ENCODE assay signal across 40 cellular contexts in the genomic region with DNA sequence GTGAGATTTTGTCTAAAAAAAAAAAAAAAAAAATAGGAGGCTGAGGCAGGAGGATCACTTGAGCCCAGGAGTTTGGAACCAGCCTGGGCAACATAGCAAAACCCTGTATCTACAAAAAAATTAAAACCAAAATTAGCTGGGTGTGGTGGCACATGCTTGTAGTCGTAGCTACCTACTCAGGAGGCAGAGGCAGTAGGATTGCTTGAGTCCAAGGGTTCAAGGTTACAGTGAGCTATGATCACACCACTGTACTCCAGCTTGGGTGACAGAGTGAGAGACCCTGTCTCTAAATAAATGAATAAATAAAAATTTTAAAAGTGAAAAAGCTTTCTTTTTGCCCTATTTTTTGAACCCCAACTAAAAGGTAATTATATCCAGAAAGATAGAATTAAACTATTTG.
"Had no signal": no experiment of that assay in that cellular context is flagged by ENCODE, and none has a peak within 500 bp of the region (broad histone marks: within the 10 kb centered on the region; RNA-seq: fewer than 3 reads in every experiment).

No MANE protein-coding gene starts in this region.

- H3K4me3 ChIP-seq: ascending aorta, cardiac muscle cell had no signal

- H3K4me3 Mint-ChIP-seq: activated CD4-positive, alpha-beta memory T cell treated with anti-CD3 and anti-CD28 coated beads, Interleukin-2, amount 10 ng/mL, durations not matched to agents 7 days and 5 days; activated CD4-positive, alpha-beta T cell treated with anti-CD3 and anti-CD28 coated beads for 36 hours; activated CD4-positive, alpha-beta T cell treated with anti-CD3 and anti-CD28 coated beads, Interleukin-2, amount 10 ng/mL, durations not matched to agents 7 days and 5 days; activated CD8-positive, alpha-beta memory T cell treated with anti-CD3 and anti-CD28 coated beads, Interleukin-2, amount 10 ng/mL, durations not matched to agents 7 days and 5 days; activated CD8-positive, alpha-beta T cell treated with anti-CD3 and anti-CD28 coated beads, Interleukin-2, amount 10 ng/mL, durations not matched to agents 7 days and 5 days; activated naive CD4-positive, alpha-beta T cell treated with anti-CD3 and anti-CD28 coated beads, Interleukin-2, amount 10 ng/mL, durations not matched to agents 7 days and 5 days; activated naive CD4-positive, alpha-beta T cell treated with anti-CD3 and anti-CD28 coated beads, Interleukin-2, amount 50 U/mL, for 24 hours; activated naive CD8-positive, alpha-beta T cell; activated naive CD8-positive, alpha-beta T cell treated with anti-CD3 and anti-CD28 coated beads, Interleukin-2, amount 10 ng/mL, durations not matched to agents 7 days and 5 days; activated naive CD8-positive, alpha-beta T cell treated with anti-CD3 and anti-CD28 coated beads, Interleukin-2, amount 50 U/mL, for 24 hours; activated T-cell treated with anti-CD3 and anti-CD28 coated beads, Interleukin-2, amount 50 U/mL, for 24 hours; brain; central memory CD8-positive, alpha-beta T cell; T-helper 1 cell treated with Interleukin-12 subunit alpha and Interleukin-12 subunit beta and Interleukin-4 antibody, amounts not matched to agents 30 μg/mL and 1 μg/mL, for 36 hours; T-helper 2 cell treated with Interferon-gamma antibody and Interleukin-4, amounts not matched to agents 5 μg/mL and 100 μg/mL, for 36 hours; WTC11 had no signal

- H3K27ac Mint-ChIP-seq: activated CD4-positive, alpha-beta memory T cell treated with anti-CD3 and anti-CD28 coated beads, Interleukin-2, amount 10 ng/mL, durations not matched to agents 7 days and 5 days; activated CD4-positive, alpha-beta T cell treated with anti-CD3 and anti-CD28 coated beads for 36 hours; activated CD4-positive, alpha-beta T cell treated with anti-CD3 and anti-CD28 coated beads, Interleukin-2, amount 10 ng/mL, durations not matched to agents 7 days and 5 days; activated CD8-positive, alpha-beta memory T cell treated with anti-CD3 and anti-CD28 coated beads, Interleukin-2, amount 10 ng/mL, durations not matched to agents 7 days and 5 days; activated CD8-positive, alpha-beta T cell treated with anti-CD3 and anti-CD28 coated beads, Interleukin-2, amount 10 ng/mL, durations not matched to agents 7 days and 5 days; activated naive CD4-positive, alpha-beta T cell treated with anti-CD3 and anti-CD28 coated beads, Interleukin-2, amount 10 ng/mL, durations not matched to agents 7 days and 5 days; activated naive CD4-positive, alpha-beta T cell treated with anti-CD3 and anti-CD28 coated beads, Interleukin-2, amount 50 U/mL, for 24 hours; activated naive CD8-positive, alpha-beta T cell; activated naive CD8-positive, alpha-beta T cell treated with anti-CD3 and anti-CD28 coated beads, Interleukin-2, amount 10 ng/mL, durations not matched to agents 7 days and 5 days; activated naive CD8-positive, alpha-beta T cell treated with anti-CD3 and anti-CD28 coated beads, Interleukin-2, amount 50 U/mL, for 24 hours; activated T-cell treated with anti-CD3 and anti-CD28 coated beads, Interleukin-2, amount 50 U/mL, for 24 hours; activated T-helper 2 cell treated with anti-CD3 and anti-CD28 coated beads, Interferon-gamma antibody, Interleukin-2, Interleukin-4, amounts not matched to agents 10 μg/mL and 5 μg/mL and 100 μg/mL, durations not matched to agents 14 hours and 24 hours and 36 hours; brain; T-helper 1 cell treated with Interleukin-12 subunit alpha and Interleukin-12 subunit beta and Interleukin-4 antibody, amounts not matched to agents 30 μg/mL and 1 μg/mL, for 36 hours; T-helper 2 cell treated with Interferon-gamma antibody and Interleukin-4, amounts not matched to agents 5 μg/mL and 100 μg/mL, for 36 hours; WTC11 had no signal

- H3K9me3 Mint-ChIP-seq: activated CD4-positive, alpha-beta memory T cell treated with anti-CD3 and anti-CD28 coated beads, Interleukin-2, amount 10 ng/mL, durations not matched to agents 7 days and 5 days; activated CD4-positive, alpha-beta T cell treated with anti-CD3 and anti-CD28 coated beads, Interleukin-2, amount 10 ng/mL, durations not matched to agents 7 days and 5 days; activated naive CD4-positive, alpha-beta T cell treated with anti-CD3 and anti-CD28 coated beads, Interleukin-2, amount 10 ng/mL, durations not matched to agents 7 days and 5 days; activated naive CD4-positive, alpha-beta T cell treated with anti-CD3 and anti-CD28 coated beads, Interleukin-2, amount 50 U/mL, for 24 hours; activated naive CD8-positive, alpha-beta T cell treated with anti-CD3 and anti-CD28 coated beads, Interleukin-2, amount 10 ng/mL, durations not matched to agents 7 days and 5 days; activated naive CD8-positive, alpha-beta T cell treated with anti-CD3 and anti-CD28 coated beads, Interleukin-2, amount 50 U/mL, for 24 hours; activated T-cell treated with anti-CD3 and anti-CD28 coated beads, Interleukin-2, amount 50 U/mL, for 24 hours; activated T-helper 2 cell treated with anti-CD3 and anti-CD28 coated beads, Interferon-gamma antibody, Interleukin-2, Interleukin-4, amounts not matched to agents 10 μg/mL and 5 μg/mL and 100 μg/mL, durations not matched to agents 14 hours and 24 hours and 36 hours; brain; central memory CD8-positive, alpha-beta T cell; T-helper 1 cell treated with Interleukin-12 subunit alpha and Interleukin-12 subunit beta and Interleukin-4 antibody, amounts not matched to agents 30 μg/mL and 1 μg/mL, for 36 hours; T-helper 2 cell treated with Interferon-gamma antibody and Interleukin-4, amounts not matched to agents 5 μg/mL and 100 μg/mL, for 36 hours; WTC11 had no signal

- H3K4me1 ChIP-seq: ascending aorta had no signal

- H3K36me3 ChIP-seq: ascending aorta, cardiac muscle cell, WERI-Rb-1 had no signal

- H3K36me3 Mint-ChIP-seq: WTC11 had no signal

- DNase-seq: activated CD4-positive, alpha-beta memory T cell treated with anti-CD3 and anti-CD28 coated beads, Interleukin-2, amount 10 ng/mL, durations not matched to agents 7 days and 5 days; activated CD4-positive, alpha-beta T cell treated with anti-CD3 and anti-CD28 coated beads for 1 hour; activated CD4-positive, alpha-beta T cell treated with anti-CD3 and anti-CD28 coated beads for 36 hours; activated CD4-positive, alpha-beta T cell treated with anti-CD3 and anti-CD28 coated beads for 48 hours; activated CD4-positive, alpha-beta T cell treated with anti-CD3 and anti-CD28 coated beads, Interleukin-2, amount 10 ng/mL, durations not matched to agents 7 days and 5 days; activated CD4-positive, alpha-beta T cell treated with anti-CD3 and anti-CD28 coated beads, Interleukin-2, amount 50 U/mL, for 48 hours; activated CD4-positive, CD25-positive, alpha-beta regulatory T cell; activated CD8-positive, alpha-beta memory T cell treated with anti-CD3 and anti-CD28 coated beads for 24 hours; activated CD8-positive, alpha-beta memory T cell treated with anti-CD3 and anti-CD28 coated beads, Interleukin-2, amount 10 ng/mL, durations not matched to agents 7 days and 5 days; activated CD8-positive, alpha-beta memory T cell treated with anti-CD3 and anti-CD28 coated beads, Interleukin-2, amount 50 U/mL, for 48 hours; activated CD8-positive, alpha-beta T cell treated with anti-CD3 and anti-CD28 coated beads, Interleukin-2, amount 10 ng/mL, durations not matched to agents 7 days and 5 days; activated effector memory CD4-positive, alpha-beta T cell treated with Interleukin-2 at 50 U/mL for 16 hours; activated gamma-delta T cell; activated naive CD4-positive, alpha-beta T cell treated with anti-CD3 and anti-CD28 coated beads, Interleukin-2, amount 10 ng/mL, durations not matched to agents 7 days and 5 days; activated naive CD4-positive, alpha-beta T cell treated with Interleukin-2 at 50 U/mL for 16 hours; activated naive CD8-positive, alpha-beta T cell treated with anti-CD3 and anti-CD28 coated beads, Interleukin-2, amount 10 ng/mL, durations not matched to agents 7 days and 5 days; activated naive CD8-positive, alpha-beta T cell treated with anti-CD3 and anti-CD28 coated beads, Interleukin-2, amount 50 U/mL, for 24 hours; activated T-cell treated with anti-CD3 and anti-CD28 coated beads, Interleukin-2, amount 50 U/mL, for 24 hours; activated T-cell treated with anti-CD3 and anti-CD28 coated beads, Interleukin-2, amount 50 U/mL, for 48 hours; amygdala; anterior cingulate cortex; caudate nucleus; cerebellar nuclear complex; T-helper 1 cell; T-helper 2 cell; T-helper 9 cell; WERI-Rb-1 had no signal

- H3K27ac ChIP-seq: ascending aorta, cardiac muscle cell, WERI-Rb-1 had no signal

- H3K27me3 ChIP-seq: ascending aorta, cardiac muscle cell had no signal

- ATAC-seq: activated CD4-positive, alpha-beta T cell treated with anti-CD3 and anti-CD28 coated beads for 36 hours; activated CD4-positive, CD25-positive, alpha-beta regulatory T cell treated with anti-CD3 and anti-CD28 coated beads, Interleukin-2, amount 50 U/mL, for 24 hours; activated CD8-positive, alpha-beta memory T cell treated with anti-CD3 and anti-CD28 coated beads, Interleukin-2, amount 10 ng/mL, durations not matched to agents 7 days and 5 days; activated CD8-positive, alpha-beta T cell treated with anti-CD3 and anti-CD28 coated beads, Interleukin-2, amount 10 ng/mL, durations not matched to agents 7 days and 5 days; activated naive CD8-positive, alpha-beta T cell treated with anti-CD3 and anti-CD28 coated beads, Interleukin-2, amount 50 U/mL, for 24 hours; WTC11 had no signal

- H3K4me1 Mint-ChIP-seq: activated CD4-positive, alpha-beta memory T cell treated with anti-CD3 and anti-CD28 coated beads, Interleukin-2, amount 10 ng/mL, durations not matched to agents 7 days and 5 days; activated CD4-positive, alpha-beta T cell treated with anti-CD3 and anti-CD28 coated beads for 36 hours; activated CD4-positive, alpha-beta T cell treated with anti-CD3 and anti-CD28 coated beads, Interleukin-2, amount 10 ng/mL, durations not matched to agents 7 days and 5 days; activated CD8-positive, alpha-beta memory T cell treated with anti-CD3 and anti-CD28 coated beads, Interleukin-2, amount 10 ng/mL, durations not matched to agents 7 days and 5 days; activated naive CD4-positive, alpha-beta T cell treated with anti-CD3 and anti-CD28 coated beads, Interleukin-2, amount 10 ng/mL, durations not matched to agents 7 days and 5 days; activated naive CD8-positive, alpha-beta T cell treated with anti-CD3 and anti-CD28 coated beads, Interleukin-2, amount 10 ng/mL, durations not matched to agents 7 days and 5 days; activated naive CD8-positive, alpha-beta T cell treated with anti-CD3 and anti-CD28 coated beads, Interleukin-2, amount 50 U/mL, for 24 hours; brain; WTC11 had no signal

- FAIRE-seq: bronchial epithelial cell, TTC549 had no signal

- H3K27me3 Mint-ChIP-seq: activated CD4-positive, alpha-beta memory T cell treated with anti-CD3 and anti-CD28 coated beads, Interleukin-2, amount 10 ng/mL, durations not matched to agents 7 days and 5 days; activated CD4-positive, alpha-beta T cell treated with anti-CD3 and anti-CD28 coated beads for 36 hours; activated CD4-positive, alpha-beta T cell treated with anti-CD3 and anti-CD28 coated beads, Interleukin-2, amount 10 ng/mL, durations not matched to agents 7 days and 5 days; activated CD8-positive, alpha-beta memory T cell treated with anti-CD3 and anti-CD28 coated beads, Interleukin-2, amount 10 ng/mL, durations not matched to agents 7 days and 5 days; activated naive CD4-positive, alpha-beta T cell treated with anti-CD3 and anti-CD28 coated beads, Interleukin-2, amount 10 ng/mL, durations not matched to agents 7 days and 5 days; activated naive CD4-positive, alpha-beta T cell treated with anti-CD3 and anti-CD28 coated beads, Interleukin-2, amount 50 U/mL, for 24 hours; activated naive CD8-positive, alpha-beta T cell; activated naive CD8-positive, alpha-beta T cell treated with anti-CD3 and anti-CD28 coated beads, Interleukin-2, amount 10 ng/mL, durations not matched to agents 7 days and 5 days; activated naive CD8-positive, alpha-beta T cell treated with anti-CD3 and anti-CD28 coated beads, Interleukin-2, amount 50 U/mL, for 24 hours; activated T-cell treated with anti-CD3 and anti-CD28 coated beads, Interleukin-2, amount 50 U/mL, for 24 hours; brain; central memory CD8-positive, alpha-beta T cell had no signal

- H3K9me3 ChIP-seq: ascending aorta had no signal
